Comparison of ENCODE assay signal across 28 cellular contexts in the genomic region with DNA sequence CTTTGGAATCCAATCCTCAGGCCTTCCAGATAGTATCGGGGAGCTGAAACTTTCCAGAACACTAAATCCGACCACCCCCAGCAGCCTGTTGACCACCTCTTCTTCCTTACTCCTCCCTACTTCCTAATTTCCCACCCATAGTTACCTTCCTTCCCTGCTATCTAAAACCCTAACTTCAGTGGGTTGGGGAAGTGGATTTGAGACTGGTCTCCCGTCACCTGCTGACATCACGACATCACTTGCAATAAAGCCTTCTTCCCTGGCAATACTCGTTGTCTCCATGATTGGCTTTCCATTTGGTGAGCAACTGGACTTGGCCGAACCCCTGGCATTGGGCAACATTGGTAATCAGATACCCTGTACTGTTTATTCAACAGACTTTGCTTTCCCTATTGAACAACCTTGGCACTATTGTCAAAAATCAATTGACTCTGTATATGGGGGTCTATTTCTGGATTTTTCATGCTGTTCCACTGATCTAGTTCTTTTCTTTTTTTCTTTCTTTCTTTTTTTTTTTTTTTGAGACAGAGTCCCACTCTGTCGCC. TPM values are rescaled to one million over a fixed set of nuclear protein-coding genes. Genes with fewer than 3 reads are reported as not detected.
DNase-seq lines count a peak whose midpoint lies in the region; ATAC-seq, FAIRE-seq and TF ChIP-seq lines count a peak whose summit lies in the region.
"Had no signal": no experiment of that assay in that cellular context is flagged by ENCODE, and none has a peak within 500 bp of the region (broad histone marks: within the 10 kb centered on the region; RNA-seq: fewer than 3 reads in every experiment).

No MANE protein-coding gene starts in this region.

- intact Hi-C loops in GM12878 (cut with micrococcal nuclease; ENCODE audit: unreplicated experiment) (no loop called here), dorsolateral prefrontal cortex (cut with DNase I) (no loop called here)

- SMC1A ChIA-PET in GM12878 (lab: Charles Lee; ENCODE audit: uncharacterized antibody, unreplicated experiment): interaction anchor here (0.8 to 3.0 kb wide), 8 partner anchors 11 to 89 kb away, joined by 3 to 12 read pairs (median 4); no protein-coding TSS in a partner anchor

- ATAC-seq in GM12878 (no peak), HG03354 (IDR thresholded peaks at IDR 0.05; ENCODE audit: poor library complexity, severe bottlenecking, unreplicated experiment) (no peak)
- ATAC-seq: activated CD8-positive, alpha-beta T cell treated with anti-CD3 and anti-CD28 coated beads, Interleukin-2, amount 10 ng/mL, durations not matched to agents 7 days and 5 days; K562 had no signal

- DNase-seq in H4 (ENCODE audit: low spot score): peak; percentile 5
- DNase-seq in GM12878 (ENCODE audit: low read depth, low spot score): no peak
- peak; percentile 41 for DNase-seq in osteoblast (ENCODE audit: insufficient read length, low spot score, missing footprints)
- no peak for DNase-seq in dorsolateral prefrontal cortex
- no peak for DNase-seq in activated CD8-positive, alpha-beta memory T cell treated with anti-CD3 and anti-CD28 coated beads, Interleukin-2, amount 50 U/mL, for 4 hours
- DNase-seq: activated CD4-positive, alpha-beta T cell treated with anti-CD3 and anti-CD28 coated beads for 1 hour; activated CD8-positive, alpha-beta T cell treated with anti-CD3 and anti-CD28 coated beads, Interleukin-2, amount 10 ng/mL, durations not matched to agents 7 days and 5 days; activated effector memory CD4-positive, alpha-beta T cell treated with Interleukin-2 at 50 U/mL for 16 hours; activated naive CD8-positive, alpha-beta T cell treated with anti-CD3 and anti-CD28 coated beads, Interleukin-2, amount 10 ng/mL, durations not matched to agents 7 days and 5 days; effector memory CD4-positive, alpha-beta T cell; glutamatergic neuron; HFFc6; mesenchymal stem cell; NCI-H1105; NCI-H1930; NCI-H2171 treated with DMSO at 0.1 percent for 48 hours; NCI-H524 treated with DMSO at 0.1 percent for 48 hours; stomach; thyroid gland had no signal

- TF ChIP-seq CTCF in GM12878 (IDR thresholded peaks at IDR 0.05 in 2 of 3, conservative IDR thresholded peaks at IDR 0.05 in 1 of 3; ENCODE audit: control insufficient read depth in 2 of 3, extremely low read depth in 1 of 3, insufficient read depth in 1 of 3, low read depth in 3 of 3, low read length in 3 of 3) (no peak), osteoblast (IDR thresholded peaks at IDR 0.05; ENCODE audit: extremely low read depth, low read depth, low read length) (no peak), dorsolateral prefrontal cortex (IDR thresholded peaks at IDR 0.05 in 54 of 56, conservative IDR thresholded peaks at IDR 0.05 in 2 of 56; ENCODE audit: low read depth in 1 of 56, partially characterized antibody in 56 of 56) (no peak)

- no peak overlapping the region for H3K9ac ChIP-seq in BLaER1 treated with 17β-estradiol and CSF1 and Interleukin-3, amounts not matched to agents 10 nM and 100 nM
- no peak overlapping the region for H3K9ac ChIP-seq in GM12878 (ENCODE audit: control insufficient read depth, insufficient read depth, low read length)
- H3K9ac ChIP-seq: parathyroid adenoma had no signal

- H3K4me3 ChIP-seq in BLaER1 treated with 17β-estradiol and CSF1 and Interleukin-3, amounts not matched to agents 10 nM and 100 nM: no peak overlapping the region
- H3K4me3 ChIP-seq in GM12878: no peak overlapping the region
- H3K4me3 ChIP-seq in osteoblast (ENCODE audit: insufficient read depth, low read length): no peak overlapping the region
- H3K4me3 ChIP-seq in dorsolateral prefrontal cortex: no peak overlapping the region
- H3K4me3 ChIP-seq: ascending aorta, coronary artery, K562, smooth muscle cell, stomach, thyroid gland had no signal

- peak; percentile 70 for FAIRE-seq in GM12878 (lab: Jason Lieb, UNC)
- FAIRE-seq: RCC 7860 had no signal

- TF ChIP-seq RAD21 in GM12878 (IDR thresholded peaks at IDR 0.05; ENCODE audit: insufficient read depth, low read depth, low read length): no peak

- H3K27ac ChIP-seq in BLaER1 treated with 17β-estradiol and CSF1 and Interleukin-3, amounts not matched to agents 10 nM and 100 nM: peak overlapping the region in 4 of 11 experiments; percentile 5 to 81 (median 68); a peak in 4 of 22 replicates
- H3K27ac ChIP-seq in GM12878 (ENCODE audit: control insufficient read depth, insufficient read depth) (no peak overlapping the region; the same call in 1 of the 2 replicates), osteoblast (ENCODE audit: low read depth, low read length) (no peak overlapping the region), dorsolateral prefrontal cortex (no peak overlapping the region)
- H3K27ac ChIP-seq: ascending aorta, coronary artery, epithelial cell of prostate, parathyroid adenoma, stomach, thyroid gland had no signal

- H3K36me3 ChIP-seq in BLaER1 treated with 17β-estradiol and CSF1 and Interleukin-3, amounts not matched to agents 10 nM and 100 nM: no peaks in the 10 kb centered on the region
- H3K36me3 ChIP-seq in GM12878 (ENCODE audit: control insufficient read depth in 2 of 2, insufficient read depth in 2 of 2, low read length in 1 of 2) (no peaks in the 10 kb centered on the region), osteoblast (ENCODE audit: insufficient read depth, low read length) (no peaks in the 10 kb centered on the region)
- H3K36me3 ChIP-seq: ascending aorta, stomach, thyroid gland had no signal

- in situ Hi-C loops in GM12878 (cut with MboI): no loop called here

- H3K79me2 ChIP-seq in GM12878 (ENCODE audit: control insufficient read depth, insufficient read depth, low read length): no peaks in the 10 kb centered on the region
- no peaks in the 10 kb centered on the region for H3K79me2 ChIP-seq in osteoblast (ENCODE audit: insufficient read depth, low read length)
- H3K79me2 ChIP-seq: parathyroid adenoma had no signal

- no TSS peak for BruUV-seq in GM12878 (replicated peaks; lab: Mats Ljungman, UMichigan)

- H3K4me1 ChIP-seq in BLaER1 treated with 17β-estradiol and CSF1 and Interleukin-3, amounts not matched to agents 10 nM and 100 nM: peaks cover 4 to 42% (median 35%) of the 10 kb centered on the region in 10 experiments; a peak in 18 of 20 replicates
- H3K4me1 ChIP-seq in GM12878 (ENCODE audit: control insufficient read depth, insufficient read depth, low read length) (peaks cover 11% of the 10 kb centered on the region), osteoblast (ENCODE audit: insufficient read depth, low read length) (no peaks in the 10 kb centered on the region)
- H3K4me1 ChIP-seq: ascending aorta, parathyroid adenoma, stomach, thyroid gland had no signal

- H2AFZ ChIP-seq in GM12878 (ENCODE audit: control insufficient read depth, low read depth, low read length) (no peak overlapping the region; the same call in 1 of the 2 replicates), osteoblast (ENCODE audit: low read length) (no peak overlapping the region)
- H2AFZ ChIP-seq: parathyroid adenoma had no signal

- H4K20me1 ChIP-seq in BLaER1 treated with 17β-estradiol and CSF1 and Interleukin-3, amounts not matched to agents 10 nM and 100 nM: no peaks in the 10 kb centered on the region
- no peaks in the 10 kb centered on the region for H4K20me1 ChIP-seq in GM12878 (ENCODE audit: control insufficient read depth, insufficient read depth)
- no peaks in the 10 kb centered on the region for H4K20me1 ChIP-seq in osteoblast (ENCODE audit: insufficient read depth, low read length)

- no peak for TF ChIP-seq POLR2A in GM12878 (IDR thresholded peaks at IDR 0.05; ENCODE audit: low read depth, low read length)

- H3K4me2 ChIP-seq in BLaER1 treated with 17β-estradiol and CSF1 and Interleukin-3, amounts not matched to agents 10 nM and 100 nM: peak overlapping the region in 6 of 11 experiments; percentile 26 to 70 (median 58); a peak in 7 of 22 replicates
- H3K4me2 ChIP-seq in GM12878 (ENCODE audit: control insufficient read depth, insufficient read depth): no peak overlapping the region
- H3K4me2 ChIP-seq in osteoblast (ENCODE audit: insufficient read depth, low read length): no peak overlapping the region
- H3K4me2 ChIP-seq: smooth muscle cell had no signal

- CTCF ChIA-PET in GM12878 (lab: Yijun Ruan, JAX): interaction anchor here (1.4 to 5.6 kb wide), 4 partner anchors 12 to 46 kb away, joined by 6 to 26 read pairs (median 10); a partner anchor contains a TSS

- RAD21 ChIA-PET in GM12878 (lab: Charles Lee; ENCODE audit: unreplicated experiment): interaction anchor here (0.7 to 1.6 kb wide), 3 partner anchors 10 to 357 kb away, joined by 3 to 4 read pairs (median 4); no protein-coding TSS in a partner anchor

- H3K27me3 ChIP-seq in BLaER1 treated with 17β-estradiol and CSF1 and Interleukin-3, amounts not matched to agents 10 nM and 100 nM: no peaks in the 10 kb centered on the region
- H3K27me3 ChIP-seq in GM12878 (replicated peaks in 1 of 2; ENCODE audit: control insufficient read depth in 2 of 2, insufficient read depth in 2 of 2, low read length in 1 of 2) (no peaks in the 10 kb centered on the region), osteoblast (ENCODE audit: insufficient read depth, low read length) (no peaks in the 10 kb centered on the region), dorsolateral prefrontal cortex (no peaks in the 10 kb centered on the region)
- H3K27me3 ChIP-seq: ascending aorta, stomach, thyroid gland had no signal

- H3K9me3 ChIP-seq in BLaER1 treated with 17β-estradiol and CSF1 and Interleukin-3, amounts not matched to agents 10 nM and 100 nM (replicated peaks in 1 of 11): peaks cover 0 to 7% (median 0%) of the 10 kb centered on the region in 11 experiments; a peak in 1 of 22 replicates
- H3K9me3 ChIP-seq in GM12878 (replicated peaks; ENCODE audit: control insufficient read depth, insufficient read depth, low read length): no peaks in the 10 kb centered on the region; the same call in 2 of the 3 replicates
- no peaks in the 10 kb centered on the region for H3K9me3 ChIP-seq in osteoblast (ENCODE audit: low read depth, low read length)
- H3K9me3 ChIP-seq: ascending aorta, stomach, thyroid gland had no signal

- POLR2A ChIA-PET in GM12878 (lab: Charles Lee): interaction anchor here (0.7 to 2.7 kb wide), 7 partner anchors 10 to 60 kb away, joined by 3 to 19 read pairs (median 9); a partner anchor contains a TSS

- 95% methylated on average over 6 of the region's 7 CpGs for WGBS in GM12878 (ENCODE audit: insufficient coverage, insufficient replicate concordance, low lambda C conversion rate, missing lambda C conversion rate)

- no peak for TF ChIP-seq EP300 in GM12878 (IDR thresholded peaks at IDR 0.05; ENCODE audit: borderline replicate concordance in 1 of 2, control insufficient read depth in 1 of 2, low read depth in 2 of 2, low read length in 2 of 2)

RNA-seq across cellular contexts. Expression of a gene that starts 11.8 kb away (rescaled TPM):
- 26.1 and 34.0 TPM in 2 replicates for total RNA-seq in H4 (2014; rRNA removed; shearing (Covaris generic))
- 85.5 and 97.1 TPM in 2 replicates for total RNA-seq in GM12878 (2013; cell fraction: nucleolus; rRNA removed)
- total RNA-seq in GM12878 (2014; rRNA removed) (32.2 and 35.9 TPM in 2 replicates), GM12878 (2014; rRNA removed; fragmentation: Illumina TruSeq; extraction: Trizol) (32.3 and 32.9 TPM in 2 replicates), GM12878 (2021) (56.8 and 58.3 TPM in 2 replicates), osteoblast (26.8 and 29.3 TPM in 2 replicates), dorsolateral prefrontal cortex (100 to 1,000 TPM in 8 of 120 experiments, 10 to 100 TPM in 112; 65.0 to 126 (median 81.9) TPM)
- polyA plus RNA-seq in GM12878 (2011; ENCODE audit: low read depth): 10.7 TPM
- polyA plus RNA-seq in GM12878 (2011; rRNA removed) (26.8 and 36.6 TPM in 2 replicates), GM12878 (2014; fragmentation: Illumina TruSeq; extraction: Trizol) (23.0 and 39.7 TPM in 2 replicates), GM12878 (2014; fragmentation: Nextera tagmentation; extraction: Ambion mirVana) (1 to 10 TPM; 2.4 to 3.8 TPM), GM12878 (2014; rRNA removed) (38.3 and 42.3 TPM in 2 replicates), GM12878 (2016; fragmentation: Nextera tagmentation; extraction: Ambion mirVana) (1 to 10 TPM; 2.7 to 5.6 TPM)
- 26.3 and 29.4 TPM in 2 replicates for polyA plus RNA-seq in GM12878 (2011; cell fraction: cytosol; rRNA removed)
- polyA plus RNA-seq in GM12878 (2011; cell fraction: nucleus; rRNA removed): 32.3 and 46.0 TPM in 2 replicates
- 20.2 and 24.0 TPM in 2 replicates for polyA plus RNA-seq in GM12878 (2012)
- polyA minus RNA-seq in GM12878 (2011; rRNA and poly(A)+ RNA removed): 27.4 and 46.1 TPM in 2 replicates
- polyA minus RNA-seq in GM12878 (2011; cell fraction: cytosol; rRNA and poly(A)+ RNA removed): 31.4 and 38.8 TPM in 2 replicates
- polyA minus RNA-seq in GM12878 (2011; cell fraction: nucleus; rRNA and poly(A)+ RNA removed): 23.0 and 45.1 TPM in 2 replicates

RNA-seq across cellular contexts. Expression of a gene that starts 49.2 kb away (rescaled TPM):
- total RNA-seq in H4 (2014; rRNA removed; shearing (Covaris generic)): 71.6 and 74.3 TPM in 2 replicates
- total RNA-seq in GM12878 (2013; cell fraction: nucleolus; rRNA removed): 167 and 178 TPM in 2 replicates
- total RNA-seq in GM12878 (2014; rRNA removed) (35.5 and 44.1 TPM in 2 replicates), GM12878 (2014; rRNA removed; fragmentation: Illumina TruSeq; extraction: Trizol) (29.2 and 29.4 TPM in 2 replicates), GM12878 (2021) (65.3 and 65.8 TPM in 2 replicates), osteoblast (34.4 and 36.8 TPM in 2 replicates), dorsolateral prefrontal cortex (100 to 1,000 TPM in 13 of 120 experiments, 10 to 100 TPM in 107; 56.4 to 136 (median 81.0) TPM)
- 72.0 TPM for polyA plus RNA-seq in GM12878 (2011; ENCODE audit: low read depth)
- polyA plus RNA-seq in GM12878 (2011; rRNA removed) (120 and 138 TPM in 2 replicates), GM12878 (2014; fragmentation: Illumina TruSeq; extraction: Trizol) (22.4 and 42.7 TPM in 2 replicates), GM12878 (2014; fragmentation: Nextera tagmentation; extraction: Ambion mirVana) (10 to 100 TPM; 16.7 to 27.4 TPM), GM12878 (2014; rRNA removed) (50.9 and 56.1 TPM in 2 replicates), GM12878 (2016; fragmentation: Nextera tagmentation; extraction: Ambion mirVana) (100 to 1,000 TPM; 115 to 126 TPM)
- polyA plus RNA-seq in GM12878 (2011; cell fraction: cytosol; rRNA removed): 128 and 152 TPM in 2 replicates
- 170 and 183 TPM in 2 replicates for polyA plus RNA-seq in GM12878 (2011; cell fraction: nucleus; rRNA removed)
- 120 and 130 TPM in 2 replicates for polyA plus RNA-seq in GM12878 (2012)
- polyA minus RNA-seq in GM12878 (2011; rRNA and poly(A)+ RNA removed): 81.9 and 82.4 TPM in 2 replicates
- polyA minus RNA-seq in GM12878 (2011; cell fraction: cytosol; rRNA and poly(A)+ RNA removed): 27.1 and 29.1 TPM in 2 replicates
- polyA minus RNA-seq in GM12878 (2011; cell fraction: nucleus; rRNA and poly(A)+ RNA removed): 29.7 and 37.7 TPM in 2 replicates

RNA-seq across cellular contexts. Expression of a gene that starts 57.2 kb away (rescaled TPM):
- 73.5 and 78.9 TPM in 2 replicates for total RNA-seq in H4 (2014; rRNA removed; shearing (Covaris generic))
- total RNA-seq in GM12878 (2013; cell fraction: nucleolus; rRNA removed): 374 and 423 TPM in 2 replicates
- total RNA-seq in GM12878 (2014; rRNA removed) (119 and 141 TPM in 2 replicates), GM12878 (2014; rRNA removed; fragmentation: Illumina TruSeq; extraction: Trizol) (93.1 and 97.9 TPM in 2 replicates), GM12878 (2021) (156 and 159 TPM in 2 replicates), osteoblast (72.4 and 75.1 TPM in 2 replicates), dorsolateral prefrontal cortex (100 to 1,000 TPM in 8 of 120 experiments, 10 to 100 TPM in 112; 40.3 to 149 (median 70.2) TPM)
- polyA plus RNA-seq in GM12878 (2011; ENCODE audit: low read depth): 98.7 TPM
- polyA plus RNA-seq in GM12878 (2011; rRNA removed) (101 and 125 TPM in 2 replicates), GM12878 (2014; fragmentation: Illumina TruSeq; extraction: Trizol) (81.7 and 120 TPM in 2 replicates), GM12878 (2014; fragmentation: Nextera tagmentation; extraction: Ambion mirVana) (1 to 10 TPM; 4.2 to 8.5 TPM), GM12878 (2014; rRNA removed) (162 and 194 TPM in 2 replicates), GM12878 (2016; fragmentation: Nextera tagmentation; extraction: Ambion mirVana) (100 to 1,000 TPM; 150 to 157 TPM)
- 197 and 266 TPM in 2 replicates for polyA plus RNA-seq in GM12878 (2011; cell fraction: cytosol; rRNA removed)
- 419 and 530 TPM in 2 replicates for polyA plus RNA-seq in GM12878 (2011; cell fraction: nucleus; rRNA removed)
- 155 and 177 TPM in 2 replicates for polyA plus RNA-seq in GM12878 (2012)
- 79.4 and 160 TPM in 2 replicates for polyA minus RNA-seq in GM12878 (2011; rRNA and poly(A)+ RNA removed)
- 79.5 and 85.7 TPM in 2 replicates for polyA minus RNA-seq in GM12878 (2011; cell fraction: cytosol; rRNA and poly(A)+ RNA removed)
- 112 and 194 TPM in 2 replicates for polyA minus RNA-seq in GM12878 (2011; cell fraction: nucleus; rRNA and poly(A)+ RNA removed)

Comparison
In these comparisons a context has a peak if more than half of its experiments do, and no peak if none do; other contexts are left out.
1. H3K4me2 ChIP-seq: peak in BLaER1 treated with 17β-estradiol and CSF1 and Interleukin-3, amounts not matched to agents 10 nM and 100 nM (6 of 11); none in GM12878 (single experiment) and osteoblast (single experiment).
2. DNase-seq: peak in H4 (single experiment) and osteoblast (single experiment); none in GM12878 (single experiment), dorsolateral prefrontal cortex (0 of 10) and activated CD8-positive, alpha-beta memory T cell treated with anti-CD3 and anti-CD28 coated beads, Interleukin-2, amount 50 U/mL, for 4 hours (single experiment).